ENCODE assay signal across 11 cellular contexts in genomic region chr2:9099341-9099751, GRCh38.
DNase-seq lines count a peak whose midpoint lies in the region; ATAC-seq, FAIRE-seq and TF ChIP-seq lines count a peak whose summit lies in the region.
"Had no signal": no experiment of that assay in that cellular context is flagged by ENCODE, and none has a peak within 500 bp of the region (broad histone marks: within the 10 kb centered on the region; RNA-seq: fewer than 3 reads in every experiment).

No MANE protein-coding gene starts in this region.

- TF ChIP-seq CTCF in astrocyte (IDR thresholded peaks at IDR 0.05; ENCODE audit: insufficient read depth, low read depth, low read length): no peak

- H3K4me1 ChIP-seq in astrocyte (ENCODE audit: insufficient read depth, low read length) (peaks cover 24% of the 10 kb centered on the region), right cardiac atrium (ENCODE audit: control insufficient read depth, insufficient read depth, low read length) (no peaks in the 10 kb centered on the region)

- peak; percentile 29 for FAIRE-seq in astrocyte (lab: Jason Lieb, UNC)

- H3K4me1 Mint-ChIP-seq in astrocyte (ENCODE audit: low read depth, unreplicated experiment): peaks cover 18% of the 10 kb centered on the region
- peaks cover 11% of the 10 kb centered on the region for H3K4me1 Mint-ChIP-seq in stimulated activated effector memory CD8-positive, alpha-beta T cell treated with anti-CD3 and anti-CD28 coated beads, Interleukin-12 subunit alpha, Interleukin-12 subunit beta, amount 100 ng/mL, for 72 hours

- peak overlapping the region; percentile 65 for H2AFZ ChIP-seq in astrocyte (ENCODE audit: low read depth, low read length)

- no peaks in the 10 kb centered on the region for H3K79me2 ChIP-seq in astrocyte (ENCODE audit: insufficient read depth, low read length)

- peak overlapping the region; percentile 19 for H3K9ac ChIP-seq in astrocyte (ENCODE audit: low read length)

- H3K27me3 Mint-ChIP-seq in astrocyte (ENCODE audit: low read depth, unreplicated experiment): peaks cover 13% of the 10 kb centered on the region

- peaks cover 2% of the 10 kb centered on the region for H3K9me3 Mint-ChIP-seq in astrocyte (ENCODE audit: unreplicated experiment)
- H3K9me3 Mint-ChIP-seq in stimulated activated effector memory CD8-positive, alpha-beta T cell treated with anti-CD3 and anti-CD28 coated beads, Interleukin-12 subunit alpha, Interleukin-12 subunit beta, amount 100 ng/mL, for 72 hours: no peaks in the 10 kb centered on the region

- H3K36me3 Mint-ChIP-seq in astrocyte (ENCODE audit: low read depth, unreplicated experiment): no peaks in the 10 kb centered on the region
- no peaks in the 10 kb centered on the region for H3K36me3 Mint-ChIP-seq in stimulated activated effector memory CD8-positive, alpha-beta T cell treated with anti-CD3 and anti-CD28 coated beads, Interleukin-12 subunit alpha, Interleukin-12 subunit beta, amount 100 ng/mL, for 72 hours

- peak overlapping the region; percentile 78 for H3K4me2 ChIP-seq in astrocyte (ENCODE audit: low read length)

- H3K36me3 ChIP-seq in astrocyte (ENCODE audit: insufficient read depth, low read length): no peaks in the 10 kb centered on the region

- peak; percentile 6 for DNase-seq in activated T-cell treated with anti-CD3 and anti-CD28 coated beads for 24 hours (ENCODE audit: low read depth)
- DNase-seq in activated T-cell treated with anti-CD3 and anti-CD28 coated beads, Interleukin-2, amount 50 U/mL, for 1 hour: no peak
- DNase-seq in astrocyte (ENCODE audit: low read depth): peak; percentile 74
- no peak for DNase-seq in stimulated activated effector memory CD8-positive, alpha-beta T cell treated with anti-CD3 and anti-CD28 coated beads, Interleukin-12 subunit alpha, Interleukin-12 subunit beta, amount 100 ng/mL, for 72 hours (ENCODE audit: low spot score in 2 of 2)
- DNase-seq in SW 1271 (lab: John Stamatoyannopoulos, UW): no peak
- no peak for DNase-seq in right cardiac atrium
- no peak for DNase-seq in mucosa of gallbladder (ENCODE audit: low spot score)
- DNase-seq: COR-L47, islet precursor cell, Kasumi-1 had no signal

- H4K20me1 ChIP-seq in astrocyte (ENCODE audit: insufficient read depth, low read length): no peaks in the 10 kb centered on the region

- H3K27ac ChIP-seq in astrocyte (ENCODE audit: low read depth, low read length) (no peak overlapping the region), right cardiac atrium (ENCODE audit: low read length) (no peak overlapping the region)

- H3K9me3 ChIP-seq in astrocyte (ENCODE audit: insufficient read depth, low read depth, low read length) (no peaks in the 10 kb centered on the region), right cardiac atrium (ENCODE audit: control insufficient read depth, low read length) (no peaks in the 10 kb centered on the region)

- peak; percentile 46 for ATAC-seq in HG03060 (IDR thresholded peaks at IDR 0.05; ENCODE audit: low read depth, unreplicated experiment)
- peak; percentile 69 for ATAC-seq in stimulated activated effector memory CD8-positive, alpha-beta T cell treated with anti-CD3 and anti-CD28 coated beads, Interleukin-12 subunit alpha, Interleukin-12 subunit beta, amount 100 ng/mL, for 72 hours
- ATAC-seq in right cardiac atrium: no peak

- H3K27me3 ChIP-seq in astrocyte (ENCODE audit: insufficient read depth, low read length) (no peaks in the 10 kb centered on the region), right cardiac atrium (ENCODE audit: control insufficient read depth, insufficient read depth) (no peaks in the 10 kb centered on the region)

- no peak overlapping the region for H3K4me3 Mint-ChIP-seq in astrocyte (ENCODE audit: unreplicated experiment)
- no peak overlapping the region for H3K4me3 Mint-ChIP-seq in stimulated activated effector memory CD8-positive, alpha-beta T cell treated with anti-CD3 and anti-CD28 coated beads, Interleukin-12 subunit alpha, Interleukin-12 subunit beta, amount 100 ng/mL, for 72 hours

- WGBS in right cardiac atrium: 82% methylated on average over 9 of the region's 9 CpGs

- no peak overlapping the region for H3K27ac Mint-ChIP-seq in astrocyte (ENCODE audit: unreplicated experiment)
- no peak overlapping the region for H3K27ac Mint-ChIP-seq in stimulated activated effector memory CD8-positive, alpha-beta T cell treated with anti-CD3 and anti-CD28 coated beads, Interleukin-12 subunit alpha, Interleukin-12 subunit beta, amount 100 ng/mL, for 72 hours

- intact Hi-C loops in right cardiac atrium (cut with DNase I): no loop called here

- peak overlapping the region; percentile 4 for H3K4me3 ChIP-seq in astrocyte (ENCODE audit: insufficient read depth, low read depth, low read length)
- no peak overlapping the region for H3K4me3 ChIP-seq in right cardiac atrium (ENCODE audit: low read length)

Comparison
In these comparisons a context has a peak if more than half of its experiments do, and no peak if none do; other contexts are left out.
1. DNase-seq: peak in activated T-cell treated with anti-CD3 and anti-CD28 coated beads for 24 hours (single experiment) and astrocyte (single experiment); none in activated T-cell treated with anti-CD3 and anti-CD28 coated beads, Interleukin-2, amount 50 U/mL, for 1 hour (single experiment), stimulated activated effector memory CD8-positive, alpha-beta T cell treated with anti-CD3 and anti-CD28 coated beads, Interleukin-12 subunit alpha, Interleukin-12 subunit beta, amount 100 ng/mL, for 72 hours (0 of 2), SW 1271 (0 of 2), right cardiac atrium (0 of 3) and mucosa of gallbladder (single experiment).
2. ATAC-seq: peak in HG03060 (single experiment) and stimulated activated effector memory CD8-positive, alpha-beta T cell treated with anti-CD3 and anti-CD28 coated beads, Interleukin-12 subunit alpha, Interleukin-12 subunit beta, amount 100 ng/mL, for 72 hours (single experiment); none in right cardiac atrium (0 of 2).